In genomic region chr12:132117558-132117875, GRCh38 we compare ENCODE assay signal across 23 cellular contexts. TPM values are rescaled to one million over a fixed set of nuclear protein-coding genes. Genes with fewer than 3 reads are reported as not detected.
DNase-seq lines count a peak whose midpoint lies in the region; ATAC-seq, FAIRE-seq and TF ChIP-seq lines count a peak whose summit lies in the region.
"Had no signal": no experiment of that assay in that cellular context is flagged by ENCODE, and none has a peak within 500 bp of the region (broad histone marks: within the 10 kb centered on the region; RNA-seq: fewer than 3 reads in every experiment).

No MANE protein-coding gene starts in this region.

- no peak overlapping the region for H3K9ac ChIP-seq in K562 (ENCODE audit: insufficient read depth in 1 of 2, low read depth in 2 of 2, low read length in 2 of 2)
- H3K9ac ChIP-seq: GM23248, neural progenitor cell had no signal

- TF ChIP-seq POLR2A in K562 (conservative IDR thresholded peaks at IDR 0.05): no peak

- H3K4me3 Mint-ChIP-seq in stimulated activated effector memory CD8-positive, alpha-beta T cell treated with anti-CD3 and anti-CD28 coated beads, Interleukin-12 subunit alpha, Interleukin-12 subunit beta, amount 100 ng/mL, for 72 hours: no peak overlapping the region
- H3K4me3 Mint-ChIP-seq: activated CD4-positive, alpha-beta T cell treated with anti-CD3 and anti-CD28 coated beads, Interleukin-2, amount 10 ng/mL, durations not matched to agents 7 days and 5 days; CD4-positive, alpha-beta memory T cell; dendritic cell treated with granulocyte-macrophage colony-stimulating factor and Interleukin-4, amounts not matched to agents 40 ng/mL and 50 ng/mL, for 4 days; neural progenitor cell had no signal

- no peak overlapping the region for H3K27ac ChIP-seq in K562 (ENCODE audit: extremely low read depth, low read depth, low read length)
- H3K27ac ChIP-seq in aorta (ENCODE audit: low read depth in 1 of 2, low read length in 2 of 2): no peak overlapping the region
- H3K27ac ChIP-seq: gastrocnemius medialis, GM23248, neural progenitor cell, tibial artery had no signal

- 96% methylated on average over 9 of the region's 10 CpGs for WGBS in K562 (ENCODE audit: insufficient coverage, low coverage, missing lambda C conversion rate)
- WGBS in aorta, 2 donors: 91 to 95% methylated on average over 9 to 10 of the region's 10 CpGs

- POLR2A ChIA-PET in K562 (lab: Yijun Ruan, JAX): no interaction called here

- H4K20me1 ChIP-seq in K562 (replicated peaks; ENCODE audit: control insufficient read depth, insufficient read depth, low read length): no peaks in the 10 kb centered on the region

- CTCF ChIA-PET in K562 (lab: Yijun Ruan, JAX; ENCODE audit: low intra/inter-chr PET ratio): no interaction called here

- H3K36me3 Mint-ChIP-seq in stimulated activated effector memory CD8-positive, alpha-beta T cell treated with anti-CD3 and anti-CD28 coated beads, Interleukin-12 subunit alpha, Interleukin-12 subunit beta, amount 100 ng/mL, for 72 hours: peaks cover 55% of the 10 kb centered on the region
- H3K36me3 Mint-ChIP-seq: activated naive CD4-positive, alpha-beta T cell treated with anti-CD3 and anti-CD28 coated beads, Interleukin-2, amount 50 U/mL, for 72 hours had no signal

- H2AFZ ChIP-seq in K562 (ENCODE audit: low read depth, low read length): no peak overlapping the region
- H2AFZ ChIP-seq: GM23248, neural progenitor cell had no signal

- TF ChIP-seq RAD21 in K562 (CRISPR knock-in tag; conservative IDR thresholded peaks at IDR 0.05 in 1 of 2, IDR thresholded peaks at IDR 0.05 in 1 of 2): no peak

- H3K9me1 ChIP-seq in K562 (ENCODE audit: control insufficient read depth, insufficient read depth, low read length): no peaks in the 10 kb centered on the region

- in situ Hi-C loops in K562 (cut with MboI): no loop called here

- H3K9me3 ChIP-seq in K562 (replicated peaks; ENCODE audit: control insufficient read depth, insufficient read depth, low read depth, low read length) (no peaks in the 10 kb centered on the region), aorta (ENCODE audit: control insufficient read depth, low read length) (no peaks in the 10 kb centered on the region)
- H3K9me3 ChIP-seq: gastrocnemius medialis, mucosa of descending colon, tibial artery had no signal

- FAIRE-seq in K562 (lab: Jason Lieb, UNC): no peak
- FAIRE-seq: GM18507 had no signal

- no TSS peak for BruUV-seq in K562 (replicated peaks; lab: Mats Ljungman, UMichigan)

- intact Hi-C loops in K562 (cut with micrococcal nuclease): no loop called here
- intact Hi-C loops in aorta (cut with DNase I): no loop called here

- ATAC-seq in K562 (peak; percentile 86), aorta (ENCODE audit: low FRiP score) (no peak), GM18519 (IDR thresholded peaks at IDR 0.05; ENCODE audit: low FRiP score, unreplicated experiment) (no peak)
- peak; percentile 47 for ATAC-seq in stimulated activated effector memory CD8-positive, alpha-beta T cell treated with anti-CD3 and anti-CD28 coated beads, Interleukin-12 subunit alpha, Interleukin-12 subunit beta, amount 100 ng/mL, for 72 hours
- ATAC-seq: gastrocnemius medialis, left colon had no signal

- TF ChIP-seq EP300 in K562 (IDR thresholded peaks at IDR 0.05; ENCODE audit: low read length): no peak

- no peaks in the 10 kb centered on the region for H3K4me1 Mint-ChIP-seq in stimulated activated effector memory CD8-positive, alpha-beta T cell treated with anti-CD3 and anti-CD28 coated beads, Interleukin-12 subunit alpha, Interleukin-12 subunit beta, amount 100 ng/mL, for 72 hours
- H3K4me1 Mint-ChIP-seq: activated CD4-positive, alpha-beta T cell treated with anti-CD3 and anti-CD28 coated beads, Interleukin-2, amount 10 ng/mL, durations not matched to agents 7 days and 5 days; CD4-positive, alpha-beta memory T cell; neural progenitor cell had no signal

- H3K4me3 ChIP-seq in K562 (no peak overlapping the region), aorta (ENCODE audit: low read length in 2 of 2) (no peak overlapping the region)
- H3K4me3 ChIP-seq: gastrocnemius medialis, GM23248, mucosa of descending colon, neural progenitor cell, tibial artery had no signal

- peak; percentile 37 for DNase-seq in activated CD4-positive, alpha-beta T cell treated with anti-CD3 and anti-CD28 coated beads for 48 hours
- no peak for DNase-seq in activated CD4-positive, alpha-beta T cell treated with anti-CD3 and anti-CD28 coated beads, Interleukin-2, amount 50 U/mL, for 1 hour
- DNase-seq in HT1080 (ENCODE audit: low read depth) (peak; percentile 14), K562 (ENCODE audit: extremely low read depth in 1 of 4, low spot score in 3 of 4) (peak in 3 of 4 experiments; percentile 38 to 59 (median 46)), aorta (no peak), NCI-H2029 treated with DMSO at 0.1 percent for 48 hours (lab: John Stamatoyannopoulos, UW) (no peak)
- no peak for DNase-seq in stimulated activated effector memory CD8-positive, alpha-beta T cell treated with anti-CD3 and anti-CD28 coated beads, Interleukin-12 subunit alpha, Interleukin-12 subunit beta, amount 100 ng/mL, for 72 hours (ENCODE audit: low spot score in 2 of 2)
- DNase-seq: activated CD4-positive, alpha-beta T cell treated with anti-CD3 and anti-CD28 coated beads, Interleukin-2, amount 10 ng/mL, durations not matched to agents 7 days and 5 days; activated T-cell treated with anti-CD3 and anti-CD28 coated beads, Interleukin-2, amount 50 U/mL, for 1 hour; CD4-positive, alpha-beta memory T cell; DMS79 treated with DMSO at 0.1 percent for 48 hours; gastrocnemius medialis; GM23248; left colon; mucosa of descending colon; NCI-H1105 treated with DMSO at 0.1 percent for 48 hours; NCI-H526 treated with DMSO at 0.1 percent for 48 hours; tibial artery had no signal

- H3K9me3 Mint-ChIP-seq in stimulated activated effector memory CD8-positive, alpha-beta T cell treated with anti-CD3 and anti-CD28 coated beads, Interleukin-12 subunit alpha, Interleukin-12 subunit beta, amount 100 ng/mL, for 72 hours: no peaks in the 10 kb centered on the region
- H3K9me3 Mint-ChIP-seq: activated CD4-positive, alpha-beta T cell treated with anti-CD3 and anti-CD28 coated beads, Interleukin-2, amount 10 ng/mL, durations not matched to agents 7 days and 5 days; activated naive CD4-positive, alpha-beta T cell treated with anti-CD3 and anti-CD28 coated beads, Interleukin-2, amount 50 U/mL, for 72 hours; CD4-positive, alpha-beta memory T cell; dendritic cell treated with granulocyte-macrophage colony-stimulating factor and Interleukin-4, amounts not matched to agents 40 ng/mL and 50 ng/mL, for 4 days; neural progenitor cell had no signal

- no peaks in the 10 kb centered on the region for H3K79me2 ChIP-seq in K562 (ENCODE audit: control insufficient read depth, insufficient read depth, low read length)

- H3K4me1 ChIP-seq in K562 (replicated peaks in 1 of 2; ENCODE audit: control insufficient read depth in 2 of 2, insufficient read depth in 2 of 2, low read length in 2 of 2) (no peaks in the 10 kb centered on the region; a peak in 1 of 5 replicates), aorta (ENCODE audit: control insufficient read depth in 1 of 2, insufficient read depth in 2 of 2, low read length in 2 of 2) (no peaks in the 10 kb centered on the region)
- H3K4me1 ChIP-seq: gastrocnemius medialis, neural progenitor cell, tibial artery had no signal

- no peak overlapping the region for H3K27ac Mint-ChIP-seq in stimulated activated effector memory CD8-positive, alpha-beta T cell treated with anti-CD3 and anti-CD28 coated beads, Interleukin-12 subunit alpha, Interleukin-12 subunit beta, amount 100 ng/mL, for 72 hours
- H3K27ac Mint-ChIP-seq: activated CD4-positive, alpha-beta T cell treated with anti-CD3 and anti-CD28 coated beads, Interleukin-2, amount 10 ng/mL, durations not matched to agents 7 days and 5 days; activated naive CD4-positive, alpha-beta T cell treated with anti-CD3 and anti-CD28 coated beads, Interleukin-2, amount 50 U/mL, for 72 hours; CD4-positive, alpha-beta memory T cell; dendritic cell treated with granulocyte-macrophage colony-stimulating factor and Interleukin-4, amounts not matched to agents 40 ng/mL and 50 ng/mL, for 4 days; neural progenitor cell had no signal

- H3K36me3 ChIP-seq in K562 (ENCODE audit: control insufficient read depth, insufficient read depth, low read length): peaks cover 88% of the 10 kb centered on the region; the same call in 2 of the 3 replicates
- peaks cover 0 to 16% of the 10 kb centered on the region in 2 donors for H3K36me3 ChIP-seq in aorta (ENCODE audit: control insufficient read depth in 1 of 2, insufficient read depth in 2 of 2, low read length in 1 of 2)
- H3K36me3 ChIP-seq: neural progenitor cell had no signal

- H3K4me2 ChIP-seq in K562 (ENCODE audit: insufficient read depth, low read length): no peak overlapping the region
- H3K4me2 ChIP-seq: neural progenitor cell had no signal

- TF ChIP-seq CTCF in K562 (IDR thresholded peaks at IDR 0.05 in 2 of 3, conservative IDR thresholded peaks at IDR 0.05 in 1 of 3; ENCODE audit: insufficient read depth in 2 of 3, low read depth in 1 of 3, low read length in 3 of 3): no peak

- no peaks in the 10 kb centered on the region for H3K27me3 ChIP-seq in K562 (ENCODE audit: control insufficient read depth in 2 of 2, insufficient read depth in 2 of 2, low read length in 2 of 2)
- H3K27me3 ChIP-seq in aorta (ENCODE audit: control insufficient read depth in 1 of 2, insufficient read depth in 2 of 2, low read length in 1 of 2): no peaks in the 10 kb centered on the region
- H3K27me3 ChIP-seq: gastrocnemius medialis, neural progenitor cell, tibial artery had no signal

RNA-seq across cellular contexts. Expression of gene DDX51, which starts 26.6 kb away (rescaled TPM):
- 10.5 and 11.8 TPM in 2 replicates for total RNA-seq in HT1080 (2014; rRNA removed; shearing (Covaris generic))
- polyA plus RNA-seq in HT1080 (2015; cell fraction: cytosol; rRNA removed): 5.6 and 6.6 TPM in 2 replicates
- 34.2 and 56.3 TPM in 2 replicates for polyA plus RNA-seq in HT1080 (2015; cell fraction: nucleus; rRNA removed)
- total RNA-seq in K562 (2011; cell fraction: chromatin; rRNA removed; ENCODE audit: low replicate concordance): 67.8 and 193 TPM in 2 replicates
- total RNA-seq in K562 (2011; cell fraction: nucleolus; rRNA removed): 119 and 131 TPM in 2 replicates
- total RNA-seq in K562 (2011; cell fraction: nucleoplasm; rRNA removed): 73.8 and 80.7 TPM in 2 replicates
- total RNA-seq in K562 (2014; rRNA removed): 13.1 and 17.3 TPM in 2 replicates
- 6.3 and 8.0 TPM in 2 replicates for total RNA-seq in K562 (2014; rRNA removed; fragmentation: Illumina TruSeq; extraction: Trizol)
- total RNA-seq in K562 (2015; rRNA removed; fragmentation: Illumina TruSeq; extraction: Trizol): 12.4 TPM in 2 replicates
- total RNA-seq in K562 (2021): 28.9 and 35.9 TPM in 2 replicates
- 11.5 and 16.8 TPM in 2 replicates for polyA plus RNA-seq in K562 (2011; rRNA removed)
- 11.0 and 11.3 TPM in 2 replicates for polyA plus RNA-seq in K562 (2011; cell fraction: cytosol; rRNA removed)
- polyA plus RNA-seq in K562 (2011; cell fraction: nucleus; rRNA removed): 90.6 and 110 TPM in 2 replicates
- 17.8 and 19.0 TPM in 2 replicates for polyA plus RNA-seq in K562 (2012)
- polyA plus RNA-seq in K562 (2014; fragmentation: Illumina TruSeq; extraction: Trizol): 15.2 and 18.7 TPM in 2 replicates
- polyA plus RNA-seq in K562 (2014; fragmentation: Nextera tagmentation; extraction: Ambion mirVana): 1 to 10 TPM; 1.1 TPM
- 30.2 and 30.4 TPM in 2 replicates for polyA plus RNA-seq in K562 (2014; rRNA removed)
- polyA minus RNA-seq in K562 (2011; rRNA and poly(A)+ RNA removed): 3.7 and 6.8 TPM in 2 replicates
- polyA minus RNA-seq in K562 (2011; cell fraction: cytosol; rRNA and poly(A)+ RNA removed): 5.7 and 7.7 TPM in 2 replicates
- 27.7 and 30.6 TPM in 2 replicates for polyA minus RNA-seq in K562 (2011; cell fraction: nucleus; rRNA and poly(A)+ RNA removed)
- total RNA-seq in aorta: 10 to 100 TPM; 14.3 to 14.9 TPM
- polyA plus RNA-seq in aorta: 10 to 100 TPM in 1 of 2 donors, 1 to 10 TPM in 1; 3.3 to 32.4 TPM

RNA-seq across cellular contexts. Expression of gene NOC4L, which starts 26.7 kb away (rescaled TPM):
- total RNA-seq in HT1080 (2014; rRNA removed; shearing (Covaris generic)): 29.5 and 37.5 TPM in 2 replicates
- polyA plus RNA-seq in HT1080 (2015; cell fraction: cytosol; rRNA removed): 25.7 and 32.8 TPM in 2 replicates
- polyA plus RNA-seq in HT1080 (2015; cell fraction: nucleus; rRNA removed): 30.2 and 31.2 TPM in 2 replicates
- 5.1 and 16.0 TPM in 2 replicates for total RNA-seq in K562 (2011; cell fraction: chromatin; rRNA removed; ENCODE audit: low replicate concordance)
- total RNA-seq in K562 (2011; cell fraction: nucleolus; rRNA removed): 19.2 and 20.4 TPM in 2 replicates
- 6.3 and 8.9 TPM in 2 replicates for total RNA-seq in K562 (2011; cell fraction: nucleoplasm; rRNA removed)
- total RNA-seq in K562 (2014; rRNA removed) (40.4 and 57.2 TPM in 2 replicates), K562 (2014; rRNA removed; fragmentation: Illumina TruSeq; extraction: Trizol) (3.2 and 4.9 TPM in 2 replicates), K562 (2015; rRNA removed; fragmentation: Illumina TruSeq; extraction: Trizol) (20.1 and 24.6 TPM in 2 replicates), K562 (2021) (77.0 and 78.5 TPM in 2 replicates), aorta (10 to 100 TPM; 10.8 to 12.3 TPM)
- polyA plus RNA-seq in K562 (2011; rRNA removed) (4.4 and 8.8 TPM in 2 replicates), K562 (2014; fragmentation: Illumina TruSeq; extraction: Trizol) (20.0 and 44.9 TPM in 2 replicates), K562 (2014; fragmentation: Nextera tagmentation; extraction: Ambion mirVana) (1 to 10 TPM; 1.3 to 2.9 TPM), K562 (2014; rRNA removed) (33.7 and 35.5 TPM in 2 replicates), aorta (10 to 100 TPM in 1 of 2 donors, 1 to 10 TPM in 1; 7.5 to 50.3 TPM)
- 7.3 and 22.0 TPM in 2 replicates for polyA plus RNA-seq in K562 (2011; cell fraction: cytosol; rRNA removed)
- polyA plus RNA-seq in K562 (2011; cell fraction: nucleus; rRNA removed): 16.8 and 33.7 TPM in 2 replicates
- polyA plus RNA-seq in K562 (2012): 38.5 and 46.2 TPM in 2 replicates
- 1.5 and 3.8 TPM in 2 replicates for polyA minus RNA-seq in K562 (2011; rRNA and poly(A)+ RNA removed)
- 21.0 and 22.6 TPM in 2 replicates for polyA minus RNA-seq in K562 (2011; cell fraction: cytosol; rRNA and poly(A)+ RNA removed)
- polyA minus RNA-seq in K562 (2011; cell fraction: nucleus; rRNA and poly(A)+ RNA removed): 7.9 and 9.6 TPM in 2 replicates

Comparison
In these comparisons a context has a peak if more than half of its experiments do, and no peak if none do; other contexts are left out.
1. DNase-seq: peak in activated CD4-positive, alpha-beta T cell treated with anti-CD3 and anti-CD28 coated beads for 48 hours (single experiment), HT1080 (single experiment) and K562 (3 of 4); none in activated CD4-positive, alpha-beta T cell treated with anti-CD3 and anti-CD28 coated beads, Interleukin-2, amount 50 U/mL, for 1 hour (single experiment), stimulated activated effector memory CD8-positive, alpha-beta T cell treated with anti-CD3 and anti-CD28 coated beads, Interleukin-12 subunit alpha, Interleukin-12 subunit beta, amount 100 ng/mL, for 72 hours (0 of 2), aorta (0 of 2) and NCI-H2029 treated with DMSO at 0.1 percent for 48 hours (single experiment).
2. ATAC-seq: peak in K562 (single experiment) and stimulated activated effector memory CD8-positive, alpha-beta T cell treated with anti-CD3 and anti-CD28 coated beads, Interleukin-12 subunit alpha, Interleukin-12 subunit beta, amount 100 ng/mL, for 72 hours (single experiment); none in aorta (single experiment) and GM18519 (single experiment).